ENCODE assay signal across 18 cellular contexts in the genomic region with DNA sequence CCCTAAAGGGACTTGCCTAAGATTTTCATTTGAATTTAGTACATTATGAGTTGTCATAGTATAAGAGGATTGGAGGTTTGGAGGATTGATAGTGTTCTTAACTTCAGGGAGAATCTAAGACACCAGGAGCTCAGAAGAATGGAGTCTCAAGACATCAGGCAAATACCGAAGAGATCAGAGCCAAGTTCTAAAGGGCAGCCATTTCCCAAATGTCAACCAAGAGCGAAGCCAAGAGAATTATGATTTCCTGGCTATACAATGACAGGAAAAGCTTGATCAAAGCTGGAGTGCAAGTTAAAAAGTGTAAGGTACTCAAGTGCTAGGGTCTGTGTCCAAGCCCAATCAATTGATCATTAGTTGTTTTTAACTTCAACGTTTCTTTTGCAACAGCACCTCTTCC.
A peak's percentile ranks its signal among the peaks of the same experiment; 100 is the strongest.
DNase-seq lines count a peak whose midpoint lies in the region; ATAC-seq and TF ChIP-seq lines count a peak whose summit lies in the region.
"Had no signal": no experiment of that assay in that cellular context is flagged by ENCODE, and none has a peak within 500 bp of the region (broad histone marks: within the 10 kb centered on the region; RNA-seq: fewer than 3 reads in every experiment).

No MANE protein-coding gene starts in this region.

- H3K27ac Mint-ChIP-seq in endothelial cell (ENCODE audit: unreplicated experiment), result peak overlapping the region; percentile 57
- H3K27ac Mint-ChIP-seq: CD8-positive, alpha-beta T cell had no signal

- CTCF ChIA-PET in IMR-90 (lab: Yijun Ruan, JAX), result no interaction called here

- H3K36me3 ChIP-seq in IMR-90 (ENCODE audit: control insufficient read depth, insufficient read depth, low read length), result no peaks in the 10 kb centered on the region
- no peaks in the 10 kb centered on the region for H3K36me3 ChIP-seq in sigmoid colon
- H3K36me3 ChIP-seq in Karpas-422 (ENCODE audit: insufficient read depth, low read length), result no peaks in the 10 kb centered on the region

- H3K56ac ChIP-seq in IMR-90 (ENCODE audit: extremely low read depth, insufficient read depth, low read length), result no peak overlapping the region

- POLR2A ChIA-PET in IMR-90 (lab: Charles Lee; ENCODE audit: unreplicated experiment), result no interaction called here

- no peak overlapping the region for H3K4ac ChIP-seq in IMR-90 (ENCODE audit: low read depth, low read length)

- in situ Hi-C loops in IMR-90 (cut with MboI; ENCODE audit: low sequenced_read_pairs), result no loop called here

- H4K8ac ChIP-seq in IMR-90 (ENCODE audit: low read depth in 2 of 2, low read length in 2 of 2), result no peak overlapping the region

- TF ChIP-seq POLR2A in IMR-90 (IDR thresholded peaks at IDR 0.05; ENCODE audit: low read depth, low read length) (no peak), sigmoid colon (IDR thresholded peaks at IDR 0.05) (no peak)

- ATAC-seq in IMR-90 (ENCODE audit: low read depth) (no peak), GM18907 (IDR thresholded peaks at IDR 0.05; ENCODE audit: unreplicated experiment) (no peak), GM18520 (IDR thresholded peaks at IDR 0.05; ENCODE audit: unreplicated experiment) (no peak)
- ATAC-seq: CD8-positive, alpha-beta T cell; GM12878 had no signal

- DNase-seq in IMR-90, result no peak
- DNase-seq in endothelial cell (ENCODE audit: low spot score), result no peak
- peak; percentile 18 to 72 for DNase-seq in lung microvascular endothelial cell (ENCODE audit: low read depth in 2 of 2)
- no peak for DNase-seq in sigmoid colon
- no peak for DNase-seq in Karpas-422
- DNase-seq: Calu3; CD8-positive, alpha-beta T cell; EL; KBM-7; MV-4-11; NCI-H1694 treated with DMSO at 0.1 percent for 48 hours; NCI-H226; NCI-H524; NCI-H82; SHP77 had no signal

- H2BK20ac ChIP-seq in IMR-90 (ENCODE audit: low read depth, low read length), result no peak overlapping the region

- H2AFZ ChIP-seq in IMR-90 (replicated peaks; ENCODE audit: low read length, poor library complexity) (no peak overlapping the region), Karpas-422 (ENCODE audit: low read length) (no peak overlapping the region)

- peaks cover 4% of the 10 kb centered on the region for H3K27me3 Mint-ChIP-seq in endothelial cell (ENCODE audit: unreplicated experiment)

- peak overlapping the region; percentile 29; the same call in 1 of the 2 replicates for H4K5ac ChIP-seq in IMR-90 (ENCODE audit: low read depth, low read length)

- H4K91ac ChIP-seq in IMR-90 (ENCODE audit: insufficient read depth, low read depth, low read length), result no peak overlapping the region

- H3K79me1 ChIP-seq in IMR-90 (ENCODE audit: low read depth in 1 of 2, low read length in 2 of 2), result no peaks in the 10 kb centered on the region

- H2BK5ac ChIP-seq in IMR-90 (ENCODE audit: low read depth, low read length, poor library complexity, severe bottlenecking), result no peak overlapping the region

- H3K4me1 Mint-ChIP-seq in endothelial cell (ENCODE audit: unreplicated experiment), result peaks cover 28% of the 10 kb centered on the region

- no peak overlapping the region for H2BK15ac ChIP-seq in IMR-90 (ENCODE audit: low read depth, low read length)

- no peak overlapping the region for H3K4me3 Mint-ChIP-seq in endothelial cell (ENCODE audit: unreplicated experiment)
- H3K4me3 Mint-ChIP-seq: CD8-positive, alpha-beta T cell had no signal

- intact Hi-C loops in IMR-90 (cut with micrococcal nuclease) (no loop called here), sigmoid colon (cut with DNase I) (loop anchor here (2.0 kb wide), 1 partner anchor 18 kb away; no protein-coding TSS in a partner anchor)

- H3K9me3 ChIP-seq in IMR-90 (ENCODE audit: control insufficient read depth, insufficient read depth, low read length) (no peaks in the 10 kb centered on the region), sigmoid colon (no peaks in the 10 kb centered on the region), Karpas-422 (ENCODE audit: low read length) (no peaks in the 10 kb centered on the region)

- H3K9ac ChIP-seq in IMR-90 (ENCODE audit: low read depth, low read length) (no peak overlapping the region), Karpas-422 (ENCODE audit: low read length) (no peak overlapping the region)

- dilution Hi-C loops in IMR-90 (cut with HindIII; ENCODE audit: low sequenced_read_pairs, unreplicated experiment), result no loop called here

- H3K4me2 ChIP-seq in IMR-90 (ENCODE audit: low read depth, low read length) (no peak overlapping the region), Karpas-422 (ENCODE audit: low read depth, low read length, poor library complexity, severe bottlenecking) (no peak overlapping the region)

- H2AK5ac ChIP-seq in IMR-90 (ENCODE audit: low read depth, low read length), result no peak overlapping the region

- H3K36me3 Mint-ChIP-seq in endothelial cell (ENCODE audit: low read depth, unreplicated experiment), result no peaks in the 10 kb centered on the region
- H3K36me3 Mint-ChIP-seq: CD8-positive, alpha-beta T cell had no signal

- no peak for TF ChIP-seq RAD21 in IMR-90 (IDR thresholded peaks at IDR 0.05; ENCODE audit: low read length)

- H3K9me2 ChIP-seq in Karpas-422 (replicated peaks; ENCODE audit: insufficient read depth, low read length), result no peaks in the 10 kb centered on the region

- no peak for TF ChIP-seq CTCF in IMR-90 (conservative IDR thresholded peaks at IDR 0.05; ENCODE audit: low read depth, low read length)
- TF ChIP-seq CTCF in endothelial cell (IDR thresholded peaks at IDR 0.05; ENCODE audit: unreplicated experiment), result no peak
- TF ChIP-seq CTCF in sigmoid colon (IDR thresholded peaks at IDR 0.05), result no peak

- no peaks in the 10 kb centered on the region for H3K9me3 Mint-ChIP-seq in endothelial cell (ENCODE audit: unreplicated experiment)
- H3K9me3 Mint-ChIP-seq: CD8-positive, alpha-beta T cell had no signal

- no peak for TF ChIP-seq EP300 in sigmoid colon (IDR thresholded peaks at IDR 0.05)

- peak overlapping the region; percentile 35; the same call in 1 of the 2 replicates for H3K18ac ChIP-seq in IMR-90 (ENCODE audit: low read depth, low read length)

- no peaks in the 10 kb centered on the region for H3K79me2 ChIP-seq in Karpas-422 (ENCODE audit: low read length)

- no peak overlapping the region for H3K27ac ChIP-seq in IMR-90 (ENCODE audit: insufficient read depth, low read length)
- H3K27ac ChIP-seq in sigmoid colon, result peak overlapping the region in 3 of 4 donors; percentile 50 to 85 (median 73)
- no peak overlapping the region for H3K27ac ChIP-seq in Karpas-422 (ENCODE audit: low read length)

- H3K27me3 ChIP-seq in IMR-90 (ENCODE audit: control insufficient read depth, insufficient read depth, low read length) (no peaks in the 10 kb centered on the region), sigmoid colon (no peaks in the 10 kb centered on the region), Karpas-422 (ENCODE audit: low read length) (no peaks in the 10 kb centered on the region)

- H3K4me3 ChIP-seq in IMR-90 (ENCODE audit: insufficient read depth, low read depth, low read length) (no peak overlapping the region), sigmoid colon (no peak overlapping the region), Karpas-422 (ENCODE audit: low read length) (no peak overlapping the region)
- H3K4me3 ChIP-seq: GM12878 had no signal

- no peak overlapping the region for H2AK9ac ChIP-seq in IMR-90 (replicated peaks; ENCODE audit: low read depth, low read length, poor library complexity)

- no peaks in the 10 kb centered on the region for H3K9me1 ChIP-seq in IMR-90 (ENCODE audit: insufficient read depth, low read length)

- H3K4me1 ChIP-seq in IMR-90 (ENCODE audit: control insufficient read depth, insufficient read depth, low read length), result peaks cover 15% of the 10 kb centered on the region
- H3K4me1 ChIP-seq in sigmoid colon, result peaks cover 0 to 51% (median 39%) of the 10 kb centered on the region in 4 donors
- peaks cover 6% of the 10 kb centered on the region for H3K4me1 ChIP-seq in Karpas-422 (ENCODE audit: low read length)

- BruUV-seq in IMR-90 (replicated peaks; lab: Mats Ljungman, UMichigan), result no TSS peak

- no peak overlapping the region for H2BK120ac ChIP-seq in IMR-90 (ENCODE audit: low read depth, low read length)

- no peaks in the 10 kb centered on the region for H4K20me1 ChIP-seq in IMR-90 (ENCODE audit: insufficient read depth, low read length)
- H4K20me1 ChIP-seq in Karpas-422 (ENCODE audit: insufficient read depth, low read depth, low read length), result no peaks in the 10 kb centered on the region

- H3K23ac ChIP-seq in IMR-90 (ENCODE audit: low read depth, low read length), result no peak overlapping the region

- WGBS in IMR-90 (ENCODE audit: extremely low coverage in 2 of 2, insufficient read length in 1 of 2), 2 experiments, result 0% methylated on average over 1 of the region's 3 CpGs; no CpG with 5 or more reads in 1 of the 2 experiments
- WGBS in sigmoid colon, 2 donors, result 70 to 89% methylated on average over 3 of the region's 3 CpGs

- no peak overlapping the region for H3K14ac ChIP-seq in IMR-90 (replicated peaks; ENCODE audit: low read depth, low read length)

TF ChIP-seq in IMR-90, 13 proteins besides CTCF, POLR2A, EP300 and RAD21:
- TF ChIP-seq FOS (IDR thresholded peaks at IDR 0.05; ENCODE audit: low read depth, low read length), result no peak
- TF ChIP-seq RCOR1 (IDR thresholded peaks at IDR 0.05; ENCODE audit: insufficient replicate concordance, low read length), result no peak
- TF ChIP-seq NFE2L2 (IDR thresholded peaks at IDR 0.05; ENCODE audit: low read depth, low read length), result no peak
- TF ChIP-seq RFX5 (IDR thresholded peaks at IDR 0.05; ENCODE audit: low read depth, low read length), result no peak
- TF ChIP-seq, protein P1, sequence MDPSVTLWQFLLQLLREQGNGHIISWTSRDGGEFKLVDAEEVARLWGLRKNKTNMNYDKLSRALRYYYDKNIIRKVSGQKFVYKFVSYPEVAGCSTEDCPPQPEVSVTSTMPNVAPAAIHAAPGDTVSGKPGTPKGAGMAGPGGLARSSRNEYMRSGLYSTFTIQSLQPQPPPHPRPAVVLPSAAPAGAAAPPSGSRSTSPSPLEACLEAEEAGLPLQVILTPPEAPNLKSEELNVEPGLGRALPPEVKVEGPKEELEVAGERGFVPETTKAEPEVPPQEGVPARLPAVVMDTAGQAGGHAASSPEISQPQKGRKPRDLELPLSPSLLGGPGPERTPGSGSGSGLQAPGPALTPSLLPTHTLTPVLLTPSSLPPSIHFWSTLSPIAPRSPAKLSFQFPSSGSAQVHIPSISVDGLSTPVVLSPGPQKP (IDR thresholded peaks at IDR 0.05; ENCODE audit: borderline replicate concordance, low read depth, low read length), result no peak
- TF ChIP-seq CHD1 (IDR thresholded peaks at IDR 0.05; ENCODE audit: low read depth, low read length), result no peak
- no peak for TF ChIP-seq SMC3 (IDR thresholded peaks at IDR 0.05; ENCODE audit: low read depth, low read length)
TF ChIP-seq in IMR-90: peak in this region for 0.

Comparison
In these comparisons a context has a peak if more than half of its experiments do, and no peak if none do; other contexts are left out.
1. DNase-seq: peak in lung microvascular endothelial cell (2 of 2); none in IMR-90 (single experiment), endothelial cell (single experiment), sigmoid colon (single experiment) and Karpas-422 (single experiment).
2. H3K27ac ChIP-seq: peak in sigmoid colon (3 of 4); none in IMR-90 (single experiment) and Karpas-422 (single experiment).